ENCODE assay signal across 27 cellular contexts in genomic region chr5:43357797-43358196, GRCh38.
"Had no signal": no experiment of that assay in that cellular context is flagged by ENCODE, and none has a peak within 500 bp of the region (broad histone marks: within the 10 kb centered on the region; RNA-seq: fewer than 3 reads in every experiment).

No MANE protein-coding gene starts in this region.

- H3K36me3 ChIP-seq: colonic mucosa, heart left ventricle, thyroid gland, upper lobe of left lung had no signal

- H3K4me1 ChIP-seq: colonic mucosa, upper lobe of left lung had no signal

- ATAC-seq: activated CD4-positive, alpha-beta T cell treated with anti-CD3 and anti-CD28 coated beads for 36 hours; activated CD8-positive, alpha-beta memory T cell treated with anti-CD3 and anti-CD28 coated beads, Interleukin-2, amount 10 ng/mL, durations not matched to agents 7 days and 5 days; activated CD8-positive, alpha-beta T cell treated with anti-CD3 and anti-CD28 coated beads, Interleukin-2, amount 10 ng/mL, durations not matched to agents 7 days and 5 days; activated naive CD4-positive, alpha-beta T cell treated with anti-CD3 and anti-CD28 coated beads, Interleukin-2, amount 50 U/mL, for 72 hours; naive thymus-derived CD4-positive, alpha-beta T cell; sciatic nerve had no signal

- H3K4me1 Mint-ChIP-seq: activated CD4-positive, alpha-beta T cell treated with anti-CD3 and anti-CD28 coated beads for 36 hours; activated CD8-positive, alpha-beta memory T cell treated with anti-CD3 and anti-CD28 coated beads, Interleukin-2, amount 10 ng/mL, durations not matched to agents 7 days and 5 days; immature natural killer cell; naive thymus-derived CD4-positive, alpha-beta T cell had no signal

- H3K4me3 ChIP-seq: colonic mucosa, heart left ventricle, skin epidermis, thyroid gland, upper lobe of left lung had no signal

- H3K27me3 Mint-ChIP-seq: activated CD4-positive, alpha-beta T cell treated with anti-CD3 and anti-CD28 coated beads for 36 hours; naive thymus-derived CD4-positive, alpha-beta T cell; stimulated activated naive CD8-positive, alpha-beta T cell treated with anti-CD3 and anti-CD28 coated beads, Interleukin-15, Interleukin-2, amounts not matched to agents 100 ng/mL and 50 ng/mL, for 24 hours had no signal

- FAIRE-seq: bronchial epithelial cell, kidney had no signal

- DNase-seq: activated CD4-positive, alpha-beta T cell treated with anti-CD3 and anti-CD28 coated beads for 36 hours; activated CD4-positive, CD25-positive, alpha-beta regulatory T cell; activated CD8-positive, alpha-beta memory T cell treated with anti-CD3 and anti-CD28 coated beads, Interleukin-2, amount 10 ng/mL, durations not matched to agents 7 days and 5 days; activated CD8-positive, alpha-beta T cell treated with anti-CD3 and anti-CD28 coated beads, Interleukin-2, amount 10 ng/mL, durations not matched to agents 7 days and 5 days; activated naive CD4-positive, alpha-beta T cell; activated T-cell treated with anti-CD3 and anti-CD28 coated beads, Interleukin-2, amount 50 U/mL, for 48 hours; cerebellar nuclear complex; colonic mucosa; effector CD8-positive, alpha-beta T cell; foreskin fibroblast; heart left ventricle; hypothalamus; immature natural killer cell; kidney; mammary epithelial cell; naive thymus-derived CD4-positive, alpha-beta T cell; stimulated activated CD4-positive, alpha-beta T cell treated with anti-CD3 and anti-CD28 coated beads, Interleukin-12 subunit alpha, Interleukin-12 subunit beta, amount 100 ng/mL, for 4 hours; stimulated activated CD4-positive, alpha-beta T cell treated with anti-CD3 and anti-CD28 coated beads, Interleukin-4, amount 100 ng/mL, for 1 hour; T-helper 1 cell; upper lobe of left lung had no signal

- H3K27ac Mint-ChIP-seq: activated CD4-positive, alpha-beta T cell treated with anti-CD3 and anti-CD28 coated beads for 36 hours; activated CD8-positive, alpha-beta memory T cell treated with anti-CD3 and anti-CD28 coated beads, Interleukin-2, amount 10 ng/mL, durations not matched to agents 7 days and 5 days; activated CD8-positive, alpha-beta T cell treated with anti-CD3 and anti-CD28 coated beads, Interleukin-2, amount 10 ng/mL, durations not matched to agents 7 days and 5 days; immature natural killer cell; naive thymus-derived CD4-positive, alpha-beta T cell; stimulated activated naive CD8-positive, alpha-beta T cell treated with anti-CD3 and anti-CD28 coated beads, Interleukin-15, Interleukin-2, amounts not matched to agents 100 ng/mL and 50 ng/mL, for 24 hours; T-helper 2 cell treated with Interferon-gamma antibody and Interleukin-4, amounts not matched to agents 5 μg/mL and 100 μg/mL, for 36 hours had no signal

- H3K4me3 Mint-ChIP-seq: activated CD4-positive, alpha-beta T cell treated with anti-CD3 and anti-CD28 coated beads for 36 hours; activated CD8-positive, alpha-beta memory T cell treated with anti-CD3 and anti-CD28 coated beads, Interleukin-2, amount 10 ng/mL, durations not matched to agents 7 days and 5 days; activated CD8-positive, alpha-beta T cell treated with anti-CD3 and anti-CD28 coated beads, Interleukin-2, amount 10 ng/mL, durations not matched to agents 7 days and 5 days; immature natural killer cell; naive thymus-derived CD4-positive, alpha-beta T cell; stimulated activated naive CD8-positive, alpha-beta T cell treated with anti-CD3 and anti-CD28 coated beads, Interleukin-15, Interleukin-2, amounts not matched to agents 100 ng/mL and 50 ng/mL, for 24 hours; T-helper 2 cell treated with Interferon-gamma antibody and Interleukin-4, amounts not matched to agents 5 μg/mL and 100 μg/mL, for 36 hours had no signal

- H3K27me3 ChIP-seq: colonic mucosa, thyroid gland, upper lobe of left lung had no signal

- H3K27ac ChIP-seq: colonic mucosa, skin epidermis had no signal

- H3K9me3 ChIP-seq: colonic mucosa, thyroid gland had no signal
